ENCODE assay signal across 7 cellular contexts in the genomic region with DNA sequence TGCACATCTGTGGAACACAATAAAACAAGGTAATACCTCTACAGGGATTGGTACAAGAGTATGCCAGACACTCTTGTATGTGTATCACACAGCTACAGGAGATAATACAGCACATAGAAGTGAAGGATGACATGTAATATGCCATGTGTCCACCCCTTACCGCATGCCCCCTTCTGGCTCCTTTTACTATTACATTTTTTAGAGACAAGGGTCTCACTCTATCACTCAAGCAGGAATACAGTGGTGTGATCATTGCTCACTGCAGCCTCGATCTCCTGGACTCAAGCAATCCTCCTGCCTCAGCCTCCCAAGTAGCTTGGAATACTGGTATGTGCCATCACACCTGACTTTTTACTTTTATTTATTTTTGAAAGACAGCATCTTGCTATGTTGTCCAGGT. TPM values are rescaled to one million over a fixed set of nuclear protein-coding genes. Genes with fewer than 3 reads are reported as not detected.
DNase-seq lines count a peak whose midpoint lies in the region; ATAC-seq, FAIRE-seq and TF ChIP-seq lines count a peak whose summit lies in the region.
"Had no signal": no experiment of that assay in that cellular context is flagged by ENCODE, and none has a peak within 500 bp of the region (broad histone marks: within the 10 kb centered on the region; RNA-seq: fewer than 3 reads in every experiment).

No MANE protein-coding gene starts in this region.

- no peaks in the 10 kb centered on the region for H3K27me3 ChIP-seq in fibroblast of lung (ENCODE audit: control insufficient read depth, insufficient read depth, low read length)
- H3K27me3 ChIP-seq: BLaER1 treated with 17β-estradiol and CSF1 and Interleukin-3, amounts not matched to agents 10 nM and 100 nM had no signal

- no peak overlapping the region for H3K27ac ChIP-seq in fibroblast of lung (ENCODE audit: insufficient read depth, low read length)

- TF ChIP-seq CTCF in fibroblast of lung (conservative IDR thresholded peaks at IDR 0.05 in 1 of 2, IDR thresholded peaks at IDR 0.05 in 1 of 2; ENCODE audit: low read depth in 1 of 2, low read length in 2 of 2) = peak; percentile 14 to 49

- no peak overlapping the region for H3K4me2 ChIP-seq in fibroblast of lung (ENCODE audit: extremely low read depth, insufficient read depth, low read length)

- no peaks in the 10 kb centered on the region for H3K36me3 ChIP-seq in fibroblast of lung (ENCODE audit: control insufficient read depth, insufficient read depth, low read length)
- H3K36me3 ChIP-seq: BLaER1 treated with 17β-estradiol and CSF1 and Interleukin-3, amounts not matched to agents 10 nM and 100 nM had no signal

- no peaks in the 10 kb centered on the region for H3K9me3 ChIP-seq in fibroblast of lung (ENCODE audit: control insufficient read depth, insufficient read depth, low read depth, low read length)

- no peaks in the 10 kb centered on the region for H4K20me1 ChIP-seq in fibroblast of lung (ENCODE audit: control insufficient read depth, extremely low read depth, insufficient read depth, low read length)
- H4K20me1 ChIP-seq: BLaER1 treated with 17β-estradiol and CSF1 and Interleukin-3, amounts not matched to agents 10 nM and 100 nM had no signal

- H3K9ac ChIP-seq in fibroblast of lung (ENCODE audit: insufficient read depth, low read length) = no peak overlapping the region
- H3K9ac ChIP-seq: BLaER1 treated with 17β-estradiol and CSF1 and Interleukin-3, amounts not matched to agents 10 nM and 100 nM had no signal

- H2AFZ ChIP-seq in fibroblast of lung (ENCODE audit: low read length) = no peak overlapping the region

- no peaks in the 10 kb centered on the region for H3K4me1 ChIP-seq in fibroblast of lung (ENCODE audit: control insufficient read depth, extremely low read depth, insufficient read depth, low read length)

- FAIRE-seq in RCC 7860 (lab: Jason Lieb, UNC) (no peak), urothelium cell line (lab: Jason Lieb, UNC) (no peak)

- no peaks in the 10 kb centered on the region for H3K79me2 ChIP-seq in fibroblast of lung (ENCODE audit: control insufficient read depth, insufficient read depth, low read length)

- ATAC-seq in HG03039 (IDR thresholded peaks at IDR 0.05; ENCODE audit: unreplicated experiment) = no peak

- DNase-seq in NCI-H1092 treated with DMSO at 0.1 percent for 48 hours (lab: John Stamatoyannopoulos, UW) (peak; percentile 29), NCI-H1092 (lab: John Stamatoyannopoulos, UW) (no peak), RCC 7860 (ENCODE audit: low spot score) (peak; percentile 43), fibroblast of lung (ENCODE audit: low read depth in 2 of 2) (peak; percentile 3 to 23), urothelium cell line (ENCODE audit: low spot score) (no peak)

- no peak overlapping the region for H3K4me3 ChIP-seq in fibroblast of lung (replicated peaks in 1 of 4; ENCODE audit: control extremely low read depth in 1 of 4, insufficient read depth in 1 of 4, low read depth in 3 of 4, low read length in 4 of 4)
- H3K4me3 ChIP-seq: BLaER1 treated with 17β-estradiol and CSF1 and Interleukin-3, amounts not matched to agents 10 nM and 100 nM had no signal

RNA-seq across cellular contexts. Expression of a gene that starts 4.2 kb away (rescaled TPM):
- not detected in 2 replicates for total RNA-seq in fibroblast of lung
- polyA plus RNA-seq in fibroblast of lung = not detected in 2 replicates
- not detected in 2 replicates for polyA plus RNA-seq in fibroblast of lung (2012)
- polyA minus RNA-seq in fibroblast of lung (ENCODE audit: low replicate concordance) = not detected in 2 replicates

RNA-seq across cellular contexts. Expression of a gene that starts 10.9 kb away (rescaled TPM):
- not detected in 2 replicates for total RNA-seq in fibroblast of lung
- not detected in 2 replicates for polyA plus RNA-seq in fibroblast of lung
- not detected in 2 replicates for polyA plus RNA-seq in fibroblast of lung (2012)
- polyA minus RNA-seq in fibroblast of lung (ENCODE audit: low replicate concordance) = not detected in 2 replicates

RNA-seq across cellular contexts. Expression of a gene that starts 14.8 kb away (rescaled TPM):
- total RNA-seq in fibroblast of lung = not detected in 2 replicates
- polyA plus RNA-seq in fibroblast of lung = not detected in 2 replicates
- not detected in 2 replicates for polyA plus RNA-seq in fibroblast of lung (2012)
- polyA minus RNA-seq in fibroblast of lung (ENCODE audit: low replicate concordance) = not detected in 2 replicates

RNA-seq across cellular contexts. Expression of a gene that starts 18.0 kb away (rescaled TPM):
- total RNA-seq in fibroblast of lung = not detected in 2 replicates
- not detected in 2 replicates for polyA plus RNA-seq in fibroblast of lung
- not detected in 2 replicates for polyA plus RNA-seq in fibroblast of lung (2012)
- not detected in 2 replicates for polyA minus RNA-seq in fibroblast of lung (ENCODE audit: low replicate concordance)

RNA-seq across cellular contexts. Expression of a gene that starts 21.6 kb away (rescaled TPM):
- total RNA-seq in fibroblast of lung = not detected in 2 replicates
- not detected in 2 replicates for polyA plus RNA-seq in fibroblast of lung
- not detected in 2 replicates for polyA plus RNA-seq in fibroblast of lung (2012)
- not detected in 2 replicates for polyA minus RNA-seq in fibroblast of lung (ENCODE audit: low replicate concordance)

Comparison
In these comparisons a context has a peak if more than half of its experiments do, and no peak if none do; other contexts are left out.
1. DNase-seq: peak in NCI-H1092 treated with DMSO at 0.1 percent for 48 hours (single experiment), RCC 7860 (single experiment) and fibroblast of lung (2 of 2); none in NCI-H1092 (single experiment) and urothelium cell line (single experiment).